17 cellular contexts compared by ENCODE assay signal in genomic region chr12:32010631-32011030, GRCh38.
"Had no signal": no experiment of that assay in that cellular context is flagged by ENCODE, and none has a peak within 500 bp of the region (broad histone marks: within the 10 kb centered on the region; RNA-seq: fewer than 3 reads in every experiment).

No MANE protein-coding gene starts in this region.

- H3K27ac ChIP-seq: epithelial cell of prostate, lower lobe of right lung, prostate gland, right atrium auricular region, thyroid gland had no signal

- DNase-seq: activated CD4-positive, alpha-beta memory T cell treated with anti-CD3 and anti-CD28 coated beads for 36 hours; activated CD4-positive, alpha-beta T cell treated with anti-CD3 and anti-CD28 coated beads for 36 hours; activated naive CD4-positive, alpha-beta T cell; activated T-cell treated with anti-CD3 and anti-CD28 coated beads for 4 hours; caudate nucleus; effector memory CD8-positive, alpha-beta T cell; foreskin melanocyte; hypothalamus; lower lobe of right lung; stimulated activated CD4-positive, alpha-beta T cell treated with anti-CD3 and anti-CD28 coated beads, Interleukin-2, amount 100 ng/mL, for 24 hours; stimulated activated naive CD4-positive, alpha-beta T cell treated with Interleukin-2 at 50 U/mL for 16 hours; T-helper 17 cell; thyroid gland had no signal

- H3K4me1 ChIP-seq: lower lobe of right lung, prostate gland, right atrium auricular region, thyroid gland had no signal

- H3K27me3 ChIP-seq: right atrium auricular region, thyroid gland had no signal

- H3K4me3 ChIP-seq: lower lobe of right lung, prostate gland, right atrium auricular region, thyroid gland had no signal

- H3K9me3 ChIP-seq: lower lobe of right lung, prostate gland, right atrium auricular region, thyroid gland had no signal

- H3K36me3 ChIP-seq: lower lobe of right lung, prostate gland, right atrium auricular region, thyroid gland had no signal

- ATAC-seq: activated CD4-positive, alpha-beta T cell treated with anti-CD3 and anti-CD28 coated beads for 36 hours; effector memory CD8-positive, alpha-beta T cell; lower lobe of right lung; T-helper 17 cell had no signal

- FAIRE-seq: keratinocyte had no signal
